ENCODE assay signal across 1 cellular context in the genomic region with DNA sequence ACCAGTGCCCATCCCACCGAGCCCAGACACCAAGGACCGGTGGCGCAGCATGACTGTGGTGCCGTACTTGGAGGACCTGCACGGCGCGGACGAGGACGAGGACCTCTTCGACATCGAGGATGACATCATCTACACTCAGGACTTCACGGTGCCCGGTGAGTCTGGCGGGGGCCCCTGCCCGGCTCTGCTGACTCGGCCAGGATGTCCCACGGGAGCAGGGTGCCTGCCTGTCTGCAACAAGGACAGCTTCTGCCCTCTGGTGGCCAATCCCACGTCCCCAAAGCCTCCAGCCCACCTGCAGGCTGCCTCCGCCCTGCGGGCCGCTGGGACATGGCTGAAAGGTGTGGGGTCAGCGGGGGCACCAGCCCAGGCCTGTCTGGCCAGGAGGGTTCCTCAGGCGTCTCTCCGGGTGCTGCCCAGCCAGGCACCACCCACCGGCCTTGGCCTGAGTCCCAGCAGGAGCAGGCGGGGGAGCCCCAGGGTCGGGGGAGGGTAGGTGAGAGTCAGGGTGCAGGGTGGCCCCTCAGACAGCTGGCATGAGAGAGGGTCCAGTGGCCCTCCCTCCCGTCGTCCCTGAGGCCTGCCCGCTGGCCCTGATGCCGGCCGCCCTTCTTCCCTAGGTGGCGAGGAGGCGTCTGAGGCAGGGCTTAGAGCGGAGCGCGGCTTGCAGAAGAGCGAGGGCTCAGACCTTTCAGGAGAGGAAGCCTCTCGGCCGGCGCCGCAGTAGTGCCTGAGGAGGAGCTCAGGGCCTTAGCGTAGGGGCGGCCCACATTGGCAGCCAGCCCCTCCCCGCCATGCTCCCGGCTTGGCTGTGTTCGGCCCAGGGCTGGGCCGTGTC.
TF ChIP-seq lines count a peak whose summit lies in the region.

No MANE protein-coding gene starts in this region.

TF ChIP-seq in GM23338, 12 proteins besides CTCF, POLR2A, EP300 and RAD21:
- no peak for TF ChIP-seq ZNF114 (CRISPR knock-in tag; IDR thresholded peaks at IDR 0.05)
- TF ChIP-seq, protein P1, sequence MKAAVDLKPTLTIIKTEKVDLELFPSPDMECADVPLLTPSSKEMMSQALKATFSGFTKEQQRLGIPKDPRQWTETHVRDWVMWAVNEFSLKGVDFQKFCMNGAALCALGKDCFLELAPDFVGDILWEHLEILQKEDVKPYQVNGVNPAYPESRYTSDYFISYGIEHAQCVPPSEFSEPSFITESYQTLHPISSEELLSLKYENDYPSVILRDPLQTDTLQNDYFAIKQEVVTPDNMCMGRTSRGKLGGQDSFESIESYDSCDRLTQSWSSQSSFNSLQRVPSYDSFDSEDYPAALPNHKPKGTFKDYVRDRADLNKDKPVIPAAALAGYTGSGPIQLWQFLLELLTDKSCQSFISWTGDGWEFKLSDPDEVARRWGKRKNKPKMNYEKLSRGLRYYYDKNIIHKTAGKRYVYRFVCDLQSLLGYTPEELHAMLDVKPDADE (IDR thresholded peaks at IDR 0.05), result no peak
- no peak for TF ChIP-seq NANOG (IDR thresholded peaks at IDR 0.05; ENCODE audit: borderline replicate concordance)
- TF ChIP-seq, protein P2, sequence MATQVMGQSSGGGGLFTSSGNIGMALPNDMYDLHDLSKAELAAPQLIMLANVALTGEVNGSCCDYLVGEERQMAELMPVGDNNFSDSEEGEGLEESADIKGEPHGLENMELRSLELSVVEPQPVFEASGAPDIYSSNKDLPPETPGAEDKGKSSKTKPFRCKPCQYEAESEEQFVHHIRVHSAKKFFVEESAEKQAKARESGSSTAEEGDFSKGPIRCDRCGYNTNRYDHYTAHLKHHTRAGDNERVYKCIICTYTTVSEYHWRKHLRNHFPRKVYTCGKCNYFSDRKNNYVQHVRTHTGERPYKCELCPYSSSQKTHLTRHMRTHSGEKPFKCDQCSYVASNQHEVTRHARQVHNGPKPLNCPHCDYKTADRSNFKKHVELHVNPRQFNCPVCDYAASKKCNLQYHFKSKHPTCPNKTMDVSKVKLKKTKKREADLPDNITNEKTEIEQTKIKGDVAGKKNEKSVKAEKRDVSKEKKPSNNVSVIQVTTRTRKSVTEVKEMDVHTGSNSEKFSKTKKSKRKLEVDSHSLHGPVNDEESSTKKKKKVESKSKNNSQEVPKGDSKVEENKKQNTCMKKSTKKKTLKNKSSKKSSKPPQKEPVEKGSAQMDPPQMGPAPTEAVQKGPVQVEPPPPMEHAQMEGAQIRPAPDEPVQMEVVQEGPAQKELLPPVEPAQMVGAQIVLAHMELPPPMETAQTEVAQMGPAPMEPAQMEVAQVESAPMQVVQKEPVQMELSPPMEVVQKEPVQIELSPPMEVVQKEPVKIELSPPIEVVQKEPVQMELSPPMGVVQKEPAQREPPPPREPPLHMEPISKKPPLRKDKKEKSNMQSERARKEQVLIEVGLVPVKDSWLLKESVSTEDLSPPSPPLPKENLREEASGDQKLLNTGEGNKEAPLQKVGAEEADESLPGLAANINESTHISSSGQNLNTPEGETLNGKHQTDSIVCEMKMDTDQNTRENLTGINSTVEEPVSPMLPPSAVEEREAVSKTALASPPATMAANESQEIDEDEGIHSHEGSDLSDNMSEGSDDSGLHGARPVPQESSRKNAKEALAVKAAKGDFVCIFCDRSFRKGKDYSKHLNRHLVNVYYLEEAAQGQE (IDR thresholded peaks at IDR 0.05; ENCODE audit: unreplicated experiment), result no peak
